8 cellular contexts compared by ENCODE assay signal in genomic region chr16:56631832-56632159, GRCh38. TPM values are rescaled to one million over a fixed set of nuclear protein-coding genes. Genes with fewer than 3 reads are reported as not detected.
DNase-seq lines count a peak whose midpoint lies in the region; ATAC-seq and TF ChIP-seq lines count a peak whose summit lies in the region.

No MANE protein-coding gene starts in this region.

- peak overlapping the region; percentile 62 for H3K4me3 Mint-ChIP-seq in CD4-positive, alpha-beta T cell
- peak overlapping the region; percentile 72 for H3K4me3 Mint-ChIP-seq in WTC11

- no peaks in the 10 kb centered on the region for H3K9me3 ChIP-seq in CD4-positive, alpha-beta T cell (ENCODE audit: control insufficient read depth, low read length)
- no peaks in the 10 kb centered on the region for H3K9me3 ChIP-seq in ovary

- H3K27me3 Mint-ChIP-seq in CD4-positive, alpha-beta T cell, result peaks cover 87% of the 10 kb centered on the region
- H3K27me3 Mint-ChIP-seq in WTC11 (ENCODE audit: low read depth), result peaks cover 100% of the 10 kb centered on the region

- TF ChIP-seq POLR2A in ovary (IDR thresholded peaks at IDR 0.05) (no peak), erythroblast (IDR thresholded peaks at IDR 0.05; ENCODE audit: low read length) (no peak)

- H3K4me3 ChIP-seq in fibroblast of mammary gland (ENCODE audit: control insufficient read depth, low read depth, low read length) (peak overlapping the region; percentile 35), ovary (peak overlapping the region; percentile 34)

- H3K36me3 Mint-ChIP-seq in CD4-positive, alpha-beta T cell (ENCODE audit: low read depth), result no peaks in the 10 kb centered on the region
- H3K36me3 Mint-ChIP-seq in WTC11, result peaks cover 6% of the 10 kb centered on the region; the same call in 1 of the 2 replicates

- no peak for TF ChIP-seq EP300 in ovary (IDR thresholded peaks at IDR 0.05)

- H3K36me3 ChIP-seq in ovary, result no peaks in the 10 kb centered on the region

- H3K27ac ChIP-seq in CD4-positive, alpha-beta T cell (ENCODE audit: low read depth, low read length), result no peak overlapping the region
- H3K27ac ChIP-seq in ovary, result no peak overlapping the region

- CTCF ChIA-PET in CD4-positive, alpha-beta T cell (lab: Charles Lee), result no interaction called here
- CTCF ChIA-PET in WTC11 (lab: Charles Lee), result interaction anchor here (1.0 kb wide), 2 partner anchors 14 to 31 kb away, joined by 3 read pairs; no protein-coding TSS in a partner anchor

- H3K4me1 Mint-ChIP-seq in CD4-positive, alpha-beta T cell (ENCODE audit: low read depth), result peaks cover 39% of the 10 kb centered on the region
- peaks cover 31% of the 10 kb centered on the region for H3K4me1 Mint-ChIP-seq in WTC11

- peaks cover 2% of the 10 kb centered on the region for H3K4me1 ChIP-seq in ovary (ENCODE audit: insufficient read depth)

- no peaks in the 10 kb centered on the region for H3K9me3 Mint-ChIP-seq in CD4-positive, alpha-beta T cell
- no peaks in the 10 kb centered on the region for H3K9me3 Mint-ChIP-seq in WTC11

- no peak overlapping the region for H3K27ac Mint-ChIP-seq in CD4-positive, alpha-beta T cell
- H3K27ac Mint-ChIP-seq in WTC11, result no peak overlapping the region

- ATAC-seq in CD4-positive, alpha-beta T cell (ENCODE audit: poor library complexity), result no peak
- ATAC-seq in WTC11 (no peak), HG03354 (IDR thresholded peaks at IDR 0.05; ENCODE audit: poor library complexity, severe bottlenecking, unreplicated experiment) (no peak)

- H3K27me3 ChIP-seq in CD4-positive, alpha-beta T cell (ENCODE audit: control insufficient read depth, insufficient read depth, low read length), result peaks cover 66% of the 10 kb centered on the region
- H3K27me3 ChIP-seq in ovary, result no peaks in the 10 kb centered on the region

- intact Hi-C loops in CD4-positive, alpha-beta T cell (cut with DNase I, micrococcal nuclease), result no loop called here
- intact Hi-C loops in ovary (cut with DNase I), result no loop called here

- 40 to 47% (median 47%) methylated on average over 14 of the region's 14 CpGs for WGBS in ovary, 3 donors

- no peak for TF ChIP-seq CTCF in CD4-positive, alpha-beta T cell (IDR thresholded peaks at IDR 0.05)
- TF ChIP-seq CTCF in WTC11 (IDR thresholded peaks at IDR 0.05) (no peak), fibroblast of mammary gland (conservative IDR thresholded peaks at IDR 0.05; ENCODE audit: control insufficient read depth, insufficient read depth, low read depth, low read length) (no peak), ovary (IDR thresholded peaks at IDR 0.05) (no peak)

- POLR2A ChIA-PET in CD4-positive, alpha-beta T cell (lab: Charles Lee), result no interaction called here
- POLR2A ChIA-PET in WTC11 (lab: Charles Lee), result interaction anchor here (0.5 kb wide), 1 partner anchor 16 kb away, joined by 3 read pairs; no protein-coding TSS in a partner anchor

- no peak for DNase-seq in CD4-positive, alpha-beta T cell
- DNase-seq in WTC11 (ENCODE audit: low spot score) (no peak), fibroblast of mammary gland (ENCODE audit: low read depth) (no peak), ovary (no peak), COLO668 (lab: John Stamatoyannopoulos, UW; ENCODE audit: unreplicated experiment) (no peak), erythroblast (lab: John Stamatoyannopoulos, UW) (no peak)
- no peak for DNase-seq in stimulated activated naive CD4-positive, alpha-beta T cell (lab: John Stamatoyannopoulos, UW)

TF ChIP-seq in WTC11, 78 proteins besides CTCF, POLR2A, EP300 and RAD21:
- TF ChIP-seq JAZF1 (CRISPR knock-in tag; IDR thresholded peaks at IDR 0.05) (no peak), AFF4 (CRISPR knock-in tag; IDR thresholded peaks at IDR 0.05; ENCODE audit: borderline replicate concordance) (no peak), HMGA2 (CRISPR knock-in tag; IDR thresholded peaks at IDR 0.05) (no peak), IRF1 (CRISPR knock-in tag; IDR thresholded peaks at IDR 0.05) (no peak), ATF3 (CRISPR knock-in tag; conservative IDR thresholded peaks at IDR 0.05) (no peak)
TF ChIP-seq in WTC11: peak in this region for 0.

RNA-seq across cellular contexts. Expression of gene MT1M, which starts 0.7 kb away (rescaled TPM):
- not detected for total RNA-seq in CD4-positive, alpha-beta T cell
- total RNA-seq in WTC11 (2021) (4.5 to 4.8 TPM (median 4.7 TPM) in 3 replicates), ovary (10 to 100 TPM in 2 of 7 donors, 1 to 10 TPM in 4, under 1 TPM in 1; 0.66 to 23.2 (median 7.4) TPM)
- 1 to 10 TPM; 1.4 to 7.9 TPM for polyA plus RNA-seq in ovary

RNA-seq across cellular contexts. Expression of gene MT1E, which starts 6.2 kb away (rescaled TPM):
- total RNA-seq in CD4-positive, alpha-beta T cell, result 1 to 10 TPM; 2.5 to 2.9 TPM
- total RNA-seq in WTC11 (2021) (92.7 to 114 TPM (median 103 TPM) in 3 replicates), ovary (100 to 1,000 TPM in 3 of 7 donors, 10 to 100 TPM in 4; 16.1 to 867 (median 65.3) TPM)
- 10 to 100 TPM; 65.1 to 93.4 TPM for polyA plus RNA-seq in ovary

RNA-seq across cellular contexts. Expression of gene MT1A, which starts 6.7 kb away (rescaled TPM):
- not detected for total RNA-seq in CD4-positive, alpha-beta T cell
- total RNA-seq in WTC11 (2021) (0.94 to 2.8 TPM in 2 of 3 replicates, not detected in the other), ovary (10 to 100 TPM in 2 of 7 donors, 1 to 10 TPM in 4, not detected in 1; 1.3 to 61.0 (median 7.4) TPM)
- 10 to 100 TPM in 1 of 2 donors, 1 to 10 TPM in 1; 1.3 to 13.8 TPM for polyA plus RNA-seq in ovary

RNA-seq across cellular contexts. Expression of gene MT1B, which starts 19.9 kb away (rescaled TPM):
- not detected for total RNA-seq in CD4-positive, alpha-beta T cell
- total RNA-seq in WTC11 (2021) (not detected in 3 replicates), ovary (not detected)
- not detected for polyA plus RNA-seq in ovary

RNA-seq across cellular contexts. Expression of gene MT2A, which starts 23.4 kb away (rescaled TPM):
- 10 to 100 TPM; 47.1 to 50.8 TPM for total RNA-seq in CD4-positive, alpha-beta T cell
- total RNA-seq in WTC11 (2021) (139 to 173 TPM (median 149 TPM) in 3 replicates), ovary (100 to 1,000 TPM in 5 of 7 donors, 10 to 100 TPM in 2; 88.0 to 679 (median 136) TPM)
- polyA plus RNA-seq in ovary, result 100 to 1,000 TPM in 1 of 2 donors, 10 to 100 TPM in 1; 16.1 to 250 TPM

Comparison
In these comparisons a context has a peak if more than half of its experiments do, and no peak if none do; other contexts are left out.
1. RNA of gene MT1E, which starts 6.2 kb away (total RNA-seq): 92.7 to 114 TPM in WTC11 and 16.1 to 867 TPM in ovary; 2.5 to 2.9 TPM in CD4-positive, alpha-beta T cell; every median in the first group is over 4 times any median in the second.